ENCODE assay signal across 8 cellular contexts in the genomic region with DNA sequence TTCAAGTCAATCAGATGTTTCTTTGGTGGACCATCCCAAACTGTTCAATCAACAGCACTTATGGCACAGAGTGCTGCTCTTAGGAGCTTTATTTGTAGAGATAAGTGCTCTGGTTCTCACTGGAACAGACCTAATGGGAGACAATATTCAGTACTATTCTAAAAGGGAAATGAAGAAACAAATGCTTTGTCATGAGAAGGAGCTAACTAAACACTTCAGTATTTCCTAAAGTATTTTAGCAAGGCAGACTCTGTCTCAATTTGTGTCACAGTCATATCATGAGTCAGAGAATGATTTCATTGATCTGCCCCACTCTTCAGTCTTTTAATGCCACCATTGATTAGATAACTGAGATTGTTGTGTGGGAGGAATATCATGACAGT.
DNase-seq lines count a peak whose midpoint lies in the region; ATAC-seq and TF ChIP-seq lines count a peak whose summit lies in the region.

No MANE protein-coding gene starts in this region.

- no peak for TF ChIP-seq CTCF in right atrium auricular region (IDR thresholded peaks at IDR 0.05)

- H3K36me3 Mint-ChIP-seq in activated T-helper 2 cell treated with anti-CD3 and anti-CD28 coated beads, Interferon-gamma antibody, Interleukin-2, Interleukin-4, amounts not matched to agents 10 μg/mL and 5 μg/mL and 100 μg/mL, durations not matched to agents 14 hours and 24 hours and 36 hours (ENCODE audit: low read depth) = peaks cover 10% of the 10 kb centered on the region

- peak overlapping the region; percentile 93 for H3K27ac Mint-ChIP-seq in activated T-helper 2 cell treated with anti-CD3 and anti-CD28 coated beads, Interferon-gamma antibody, Interleukin-2, Interleukin-4, amounts not matched to agents 10 μg/mL and 5 μg/mL and 100 μg/mL, durations not matched to agents 14 hours and 24 hours and 36 hours

- H3K9me3 ChIP-seq in right atrium auricular region = no peaks in the 10 kb centered on the region

- H3K4me1 ChIP-seq in right atrium auricular region = no peaks in the 10 kb centered on the region

- H3K9me3 Mint-ChIP-seq in activated T-helper 2 cell treated with anti-CD3 and anti-CD28 coated beads, Interferon-gamma antibody, Interleukin-2, Interleukin-4, amounts not matched to agents 10 μg/mL and 5 μg/mL and 100 μg/mL, durations not matched to agents 14 hours and 24 hours and 36 hours = no peaks in the 10 kb centered on the region

- H3K27me3 ChIP-seq in right atrium auricular region = no peaks in the 10 kb centered on the region

- H3K4me3 Mint-ChIP-seq in activated T-helper 2 cell treated with anti-CD3 and anti-CD28 coated beads, Interferon-gamma antibody, Interleukin-2, Interleukin-4, amounts not matched to agents 10 μg/mL and 5 μg/mL and 100 μg/mL, durations not matched to agents 14 hours and 24 hours and 36 hours (ENCODE audit: low read depth) = peak overlapping the region; percentile 52

- H3K4me1 Mint-ChIP-seq in activated T-helper 2 cell treated with anti-CD3 and anti-CD28 coated beads, Interferon-gamma antibody, Interleukin-2, Interleukin-4, amounts not matched to agents 10 μg/mL and 5 μg/mL and 100 μg/mL, durations not matched to agents 14 hours and 24 hours and 36 hours (ENCODE audit: low read depth) = peaks cover 37% of the 10 kb centered on the region

- H3K4me3 ChIP-seq in right atrium auricular region = no peak overlapping the region

- H3K36me3 ChIP-seq in right atrium auricular region = no peaks in the 10 kb centered on the region

- intact Hi-C loops in activated T-helper 2 cell treated with anti-CD3 and anti-CD28 coated beads, Interferon-gamma antibody, Interleukin-2, Interleukin-4, amounts not matched to agents 10 μg/mL and 5 μg/mL and 100 μg/mL, durations not matched to agents 14 hours and 24 hours and 36 hours (cut with micrococcal nuclease) = loop anchor here (1.0 to 10.0 kb wide), 3 partner anchors 176 to 231 kb away; a partner anchor contains a TSS

- DNase-seq in AG20443 (ENCODE audit: low spot score) (peak; percentile 65), stromal cell of bone marrow (ENCODE audit: low read depth) (peak; percentile 26), right atrium auricular region (ENCODE audit: low spot score) (no peak), islet precursor cell (no peak), NCI-H2029 treated with DMSO at 0.1 percent for 48 hours (lab: John Stamatoyannopoulos, UW) (no peak)
- no peak for DNase-seq in activated T-helper 2 cell treated with anti-CD3 and anti-CD28 coated beads, Interferon-gamma antibody, Interleukin-2, Interleukin-4, amounts not matched to agents 10 μg/mL and 5 μg/mL and 100 μg/mL, durations not matched to agents 14 hours and 24 hours and 36 hours (ENCODE audit: low spot score)

- no peak overlapping the region for H3K27ac ChIP-seq in right atrium auricular region

- H3K27me3 Mint-ChIP-seq in activated T-helper 2 cell treated with anti-CD3 and anti-CD28 coated beads, Interferon-gamma antibody, Interleukin-2, Interleukin-4, amounts not matched to agents 10 μg/mL and 5 μg/mL and 100 μg/mL, durations not matched to agents 14 hours and 24 hours and 36 hours (ENCODE audit: low read depth) = peaks cover 19% of the 10 kb centered on the region

- ATAC-seq in GM19035 (IDR thresholded peaks at IDR 0.05; ENCODE audit: unreplicated experiment) (peak; percentile 35), HG03139 (IDR thresholded peaks at IDR 0.05; ENCODE audit: unreplicated experiment) (peak; percentile 30)

Comparison
In these comparisons a context has a peak if more than half of its experiments do, and no peak if none do; other contexts are left out.
1. DNase-seq: peak in AG20443 (single experiment) and stromal cell of bone marrow (single experiment); none in activated T-helper 2 cell treated with anti-CD3 and anti-CD28 coated beads, Interferon-gamma antibody, Interleukin-2, Interleukin-4, amounts not matched to agents 10 μg/mL and 5 μg/mL and 100 μg/mL, durations not matched to agents 14 hours and 24 hours and 36 hours (single experiment), right atrium auricular region (single experiment), islet precursor cell (single experiment) and NCI-H2029 treated with DMSO at 0.1 percent for 48 hours (single experiment).